ENCODE assay signal across 1 cellular context in genomic region chr10:46001187-46001756, GRCh38.
TF ChIP-seq lines count a peak whose summit lies in the region.

No MANE protein-coding gene starts in this region.

TF ChIP-seq in K562, 482 proteins besides CTCF, POLR2A, EP300 and RAD21 (continued from another document and continues in another):
- TF ChIP-seq MNT (conservative IDR thresholded peaks at IDR 0.05) (peak; percentile 89 to 96), PHF20 (IDR thresholded peaks at IDR 0.05; ENCODE audit: partially characterized antibody) (peak; percentile 44), CBX5 (IDR thresholded peaks at IDR 0.05; ENCODE audit: borderline replicate concordance, low read depth) (no peak), ZNF785 (CRISPR knock-in tag; IDR thresholded peaks at IDR 0.05) (no peak), EWSR1 (IDR thresholded peaks at IDR 0.05; ENCODE audit: borderline replicate concordance, low read depth, partially characterized antibody) (no peak), PTBP1 (IDR thresholded peaks at IDR 0.05; ENCODE audit: low read depth, low read length) (no peak), LCOR (CRISPR knock-in tag; IDR thresholded peaks at IDR 0.05) (peak; percentile 95), IRF2 (CRISPR knock-in tag; IDR thresholded peaks at IDR 0.05) (no peak), OTX1 (CRISPR knock-in tag; IDR thresholded peaks at IDR 0.05) (no peak), CLOCK (CRISPR knock-in tag; IDR thresholded peaks at IDR 0.05; ENCODE audit: borderline replicate concordance) (peak; percentile 86; the same call in 1 of the 2 replicates), SAFB (IDR thresholded peaks at IDR 0.05; ENCODE audit: borderline replicate concordance, low read depth, low read length) (no peak), DDX20 (tag; IDR thresholded peaks at IDR 0.05; ENCODE audit: low read depth) (no peak; the same call in 1 of the 2 replicates), ZNF57 (CRISPR knock-in tag; IDR thresholded peaks at IDR 0.05) (no peak), MAFF (IDR thresholded peaks at IDR 0.05; ENCODE audit: low read length) (peak; percentile 32; the same call in 1 of the 2 replicates), YY1 (IDR thresholded peaks at IDR 0.05; ENCODE audit: borderline replicate concordance in 1 of 3, control insufficient read depth in 1 of 3, extremely low read depth in 1 of 3, insufficient read depth in 3 of 3, insufficient read length in 1 of 3, insufficient replicate concordance in 2 of 3, low read depth in 1 of 3, low read length in 2 of 3) (peak in 1 of 3 experiments; percentile 81), LARP7 (IDR thresholded peaks at IDR 0.05) (no peak), FOXJ3 (CRISPR knock-in tag; IDR thresholded peaks at IDR 0.05) (no peak), KLF1 (tag; IDR thresholded peaks at IDR 0.05) (peak; percentile 100), MIER1 (IDR thresholded peaks at IDR 0.05; ENCODE audit: low read depth) (0 out of 2 replicates have a peak, but pooled peaks have one; percentile 45), RFX5 (IDR thresholded peaks at IDR 0.05; ENCODE audit: low read depth, low read length) (no peak), ERF (CRISPR knock-in tag; IDR thresholded peaks at IDR 0.05) (0 out of 2 replicates have a peak, but pooled peaks have one; percentile 12), ZC3H11A (IDR thresholded peaks at IDR 0.05; ENCODE audit: low read depth, low read length) (no peak), RREB1 (CRISPR knock-in tag; IDR thresholded peaks at IDR 0.05) (no peak), ZNF551 (CRISPR knock-in tag; IDR thresholded peaks at IDR 0.05) (no peak)
- TF ChIP-seq, protein P1, sequence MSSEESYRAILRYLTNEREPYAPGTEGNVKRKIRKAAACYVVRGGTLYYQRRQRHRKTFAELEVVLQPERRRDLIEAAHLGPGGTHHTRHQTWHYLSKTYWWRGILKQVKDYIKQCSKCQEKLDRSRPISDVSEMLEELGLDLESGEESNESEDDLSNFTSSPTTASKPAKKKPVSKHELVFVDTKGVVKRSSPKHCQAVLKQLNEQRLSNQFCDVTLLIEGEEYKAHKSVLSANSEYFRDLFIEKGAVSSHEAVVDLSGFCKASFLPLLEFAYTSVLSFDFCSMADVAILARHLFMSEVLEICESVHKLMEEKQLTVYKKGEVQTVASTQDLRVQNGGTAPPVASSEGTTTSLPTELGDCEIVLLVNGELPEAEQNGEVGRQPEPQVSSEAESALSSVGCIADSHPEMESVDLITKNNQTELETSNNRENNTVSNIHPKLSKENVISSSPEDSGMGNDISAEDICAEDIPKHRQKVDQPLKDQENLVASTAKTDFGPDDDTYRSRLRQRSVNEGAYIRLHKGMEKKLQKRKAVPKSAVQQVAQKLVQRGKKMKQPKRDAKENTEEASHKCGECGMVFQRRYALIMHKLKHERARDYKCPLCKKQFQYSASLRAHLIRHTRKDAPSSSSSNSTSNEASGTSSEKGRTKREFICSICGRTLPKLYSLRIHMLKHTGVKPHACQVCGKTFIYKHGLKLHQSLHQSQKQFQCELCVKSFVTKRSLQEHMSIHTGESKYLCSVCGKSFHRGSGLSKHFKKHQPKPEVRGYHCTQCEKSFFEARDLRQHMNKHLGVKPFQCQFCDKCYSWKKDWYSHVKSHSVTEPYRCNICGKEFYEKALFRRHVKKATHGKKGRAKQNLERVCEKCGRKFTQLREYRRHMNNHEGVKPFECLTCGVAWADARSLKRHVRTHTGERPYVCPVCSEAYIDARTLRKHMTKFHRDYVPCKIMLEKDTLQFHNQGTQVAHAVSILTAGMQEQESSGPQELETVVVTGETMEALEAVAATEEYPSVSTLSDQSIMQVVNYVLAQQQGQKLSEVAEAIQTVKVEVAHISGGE (CRISPR knock-in tag; IDR thresholded peaks at IDR 0.05): peak in 1 of 3 experiments; percentile 91; a peak in 2 of 6 replicates
- TF ChIP-seq, protein P2, sequence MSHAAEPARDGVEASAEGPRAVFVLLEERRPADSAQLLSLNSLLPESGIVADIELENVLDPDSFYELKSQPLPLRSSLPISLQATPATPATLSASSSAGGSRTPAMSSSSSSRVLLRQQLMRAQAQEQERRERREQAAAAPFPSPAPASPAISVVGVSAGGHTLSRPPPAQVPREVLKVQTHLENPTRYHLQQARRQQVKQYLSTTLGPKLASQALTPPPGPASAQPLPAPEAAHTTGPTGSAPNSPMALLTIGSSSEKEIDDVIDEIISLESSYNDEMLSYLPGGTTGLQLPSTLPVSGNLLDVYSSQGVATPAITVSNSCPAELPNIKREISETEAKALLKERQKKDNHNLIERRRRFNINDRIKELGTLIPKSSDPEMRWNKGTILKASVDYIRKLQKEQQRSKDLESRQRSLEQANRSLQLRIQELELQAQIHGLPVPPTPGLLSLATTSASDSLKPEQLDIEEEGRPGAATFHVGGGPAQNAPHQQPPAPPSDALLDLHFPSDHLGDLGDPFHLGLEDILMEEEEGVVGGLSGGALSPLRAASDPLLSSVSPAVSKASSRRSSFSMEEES (CRISPR knock-in tag; IDR thresholded peaks at IDR 0.05): peak; percentile 8; the same call in 1 of the 2 replicates
- TF ChIP-seq, protein P3, sequence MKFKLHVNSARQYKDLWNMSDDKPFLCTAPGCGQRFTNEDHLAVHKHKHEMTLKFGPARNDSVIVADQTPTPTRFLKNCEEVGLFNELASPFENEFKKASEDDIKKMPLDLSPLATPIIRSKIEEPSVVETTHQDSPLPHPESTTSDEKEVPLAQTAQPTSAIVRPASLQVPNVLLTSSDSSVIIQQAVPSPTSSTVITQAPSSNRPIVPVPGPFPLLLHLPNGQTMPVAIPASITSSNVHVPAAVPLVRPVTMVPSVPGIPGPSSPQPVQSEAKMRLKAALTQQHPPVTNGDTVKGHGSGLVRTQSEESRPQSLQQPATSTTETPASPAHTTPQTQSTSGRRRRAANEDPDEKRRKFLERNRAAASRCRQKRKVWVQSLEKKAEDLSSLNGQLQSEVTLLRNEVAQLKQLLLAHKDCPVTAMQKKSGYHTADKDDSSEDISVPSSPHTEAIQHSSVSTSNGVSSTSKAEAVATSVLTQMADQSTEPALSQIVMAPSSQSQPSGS (CRISPR knock-in tag; IDR thresholded peaks at IDR 0.05): no peak
- TF ChIP-seq, protein P4, sequence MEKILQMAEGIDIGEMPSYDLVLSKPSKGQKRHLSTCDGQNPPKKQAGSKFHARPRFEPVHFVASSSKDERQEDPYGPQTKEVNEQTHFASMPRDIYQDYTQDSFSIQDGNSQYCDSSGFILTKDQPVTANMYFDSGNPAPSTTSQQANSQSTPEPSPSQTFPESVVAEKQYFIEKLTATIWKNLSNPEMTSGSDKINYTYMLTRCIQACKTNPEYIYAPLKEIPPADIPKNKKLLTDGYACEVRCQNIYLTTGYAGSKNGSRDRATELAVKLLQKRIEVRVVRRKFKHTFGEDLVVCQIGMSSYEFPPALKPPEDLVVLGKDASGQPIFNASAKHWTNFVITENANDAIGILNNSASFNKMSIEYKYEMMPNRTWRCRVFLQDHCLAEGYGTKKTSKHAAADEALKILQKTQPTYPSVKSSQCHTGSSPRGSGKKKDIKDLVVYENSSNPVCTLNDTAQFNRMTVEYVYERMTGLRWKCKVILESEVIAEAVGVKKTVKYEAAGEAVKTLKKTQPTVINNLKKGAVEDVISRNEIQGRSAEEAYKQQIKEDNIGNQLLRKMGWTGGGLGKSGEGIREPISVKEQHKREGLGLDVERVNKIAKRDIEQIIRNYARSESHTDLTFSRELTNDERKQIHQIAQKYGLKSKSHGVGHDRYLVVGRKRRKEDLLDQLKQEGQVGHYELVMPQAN (IDR thresholded peaks at IDR 0.05; ENCODE audit: borderline replicate concordance): peak; percentile 70; the same call in 1 of the 2 replicates
- TF ChIP-seq, protein P5, sequence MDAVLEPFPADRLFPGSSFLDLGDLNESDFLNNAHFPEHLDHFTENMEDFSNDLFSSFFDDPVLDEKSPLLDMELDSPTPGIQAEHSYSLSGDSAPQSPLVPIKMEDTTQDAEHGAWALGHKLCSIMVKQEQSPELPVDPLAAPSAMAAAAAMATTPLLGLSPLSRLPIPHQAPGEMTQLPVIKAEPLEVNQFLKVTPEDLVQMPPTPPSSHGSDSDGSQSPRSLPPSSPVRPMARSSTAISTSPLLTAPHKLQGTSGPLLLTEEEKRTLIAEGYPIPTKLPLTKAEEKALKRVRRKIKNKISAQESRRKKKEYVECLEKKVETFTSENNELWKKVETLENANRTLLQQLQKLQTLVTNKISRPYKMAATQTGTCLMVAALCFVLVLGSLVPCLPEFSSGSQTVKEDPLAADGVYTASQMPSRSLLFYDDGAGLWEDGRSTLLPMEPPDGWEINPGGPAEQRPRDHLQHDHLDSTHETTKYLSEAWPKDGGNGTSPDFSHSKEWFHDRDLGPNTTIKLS (IDR thresholded peaks at IDR 0.05; ENCODE audit: borderline replicate concordance, low read depth): peak; percentile 58; the same call in 1 of the 2 replicates
- TF ChIP-seq, protein P6, sequence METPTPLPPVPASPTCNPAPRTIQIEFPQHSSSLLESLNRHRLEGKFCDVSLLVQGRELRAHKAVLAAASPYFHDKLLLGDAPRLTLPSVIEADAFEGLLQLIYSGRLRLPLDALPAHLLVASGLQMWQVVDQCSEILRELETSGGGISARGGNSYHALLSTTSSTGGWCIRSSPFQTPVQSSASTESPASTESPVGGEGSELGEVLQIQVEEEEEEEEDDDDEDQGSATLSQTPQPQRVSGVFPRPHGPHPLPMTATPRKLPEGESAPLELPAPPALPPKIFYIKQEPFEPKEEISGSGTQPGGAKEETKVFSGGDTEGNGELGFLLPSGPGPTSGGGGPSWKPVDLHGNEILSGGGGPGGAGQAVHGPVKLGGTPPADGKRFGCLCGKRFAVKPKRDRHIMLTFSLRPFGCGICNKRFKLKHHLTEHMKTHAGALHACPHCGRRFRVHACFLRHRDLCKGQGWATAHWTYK (CRISPR knock-in tag; IDR thresholded peaks at IDR 0.05): peak; percentile 94
